In genomic region chr1:220113136-220113695, GRCh38 we compare ENCODE assay signal across 8 cellular contexts. TPM values are rescaled to one million over a fixed set of nuclear protein-coding genes. Genes with fewer than 3 reads are reported as not detected.
DNase-seq lines count a peak whose midpoint lies in the region; ATAC-seq, FAIRE-seq and TF ChIP-seq lines count a peak whose summit lies in the region.

No MANE protein-coding gene starts in this region.

- TF ChIP-seq CTCF in GM23338 (conservative IDR thresholded peaks at IDR 0.05; ENCODE audit: low read depth in 2 of 2), result peak; percentile 65 to 91
- TF ChIP-seq CTCF in PC-3 (conservative IDR thresholded peaks at IDR 0.05; ENCODE audit: low read depth, low read length), result peak; percentile 79
- TF ChIP-seq CTCF in pancreas (IDR thresholded peaks at IDR 0.05), result peak in 3 of 4 donors; percentile 14 to 37 (median 20)
- peak in 2 of 4 experiments; percentile 33 to 41 for TF ChIP-seq CTCF in gastroesophageal sphincter (IDR thresholded peaks at IDR 0.05)

- no peaks in the 10 kb centered on the region for H3K9me2 ChIP-seq in GM23338 (ENCODE audit: insufficient read depth)
- no peaks in the 10 kb centered on the region for H3K9me2 ChIP-seq in PC-3 (replicated peaks; ENCODE audit: low read length)

- H3K36me3 Mint-ChIP-seq in GM23338 (ENCODE audit: low read depth), result peaks cover 48% of the 10 kb centered on the region
- peaks cover 75% of the 10 kb centered on the region for H3K36me3 Mint-ChIP-seq in effector memory CD8-positive, alpha-beta T cell (ENCODE audit: insufficient read depth)

- no peak overlapping the region for H3K4me2 ChIP-seq in GM23338
- H3K4me2 ChIP-seq in PC-3 (ENCODE audit: low read length), result no peak overlapping the region

- peaks cover 18% of the 10 kb centered on the region; the same call in 1 of the 2 replicates for H3K36me3 ChIP-seq in GM23338 (ENCODE audit: insufficient read depth)
- peaks cover 51% of the 10 kb centered on the region for H3K36me3 ChIP-seq in PC-3 (ENCODE audit: low read depth, low read length)
- peaks cover 0 to 46% (median 5%) of the 10 kb centered on the region in 3 donors for H3K36me3 ChIP-seq in pancreas
- peaks cover 0 to 93% of the 10 kb centered on the region in 2 donors for H3K36me3 ChIP-seq in gastroesophageal sphincter

- H3K9me3 Mint-ChIP-seq in GM23338, result no peaks in the 10 kb centered on the region
- no peaks in the 10 kb centered on the region for H3K9me3 Mint-ChIP-seq in effector memory CD8-positive, alpha-beta T cell

- no peak overlapping the region for H3K9ac ChIP-seq in PC-3 (ENCODE audit: low read length)

- H3K79me2 ChIP-seq in GM23338 (replicated peaks; ENCODE audit: insufficient read depth) (no peaks in the 10 kb centered on the region), PC-3 (ENCODE audit: low read length) (no peaks in the 10 kb centered on the region)

- ATAC-seq in GM23338 (peak; percentile 27; the same call in 1 of the 3 replicates), PC-3 (peak; percentile 48; the same call in 1 of the 2 replicates), pancreas (peak in 3 of 4 donors; percentile 58 to 82 (median 80)), gastroesophageal sphincter (no peak)
- ATAC-seq in effector memory CD8-positive, alpha-beta T cell (replicated peaks), result peak; percentile 84

- H3F3A ChIP-seq in GM23338 (replicated peaks; ENCODE audit: low read depth) (no peaks in the 10 kb centered on the region), PC-3 (ENCODE audit: low read length, unreplicated experiment) (no peaks in the 10 kb centered on the region)

- no peak overlapping the region for H3K4me3 ChIP-seq in GM23338
- H3K4me3 ChIP-seq in PC-3 (ENCODE audit: low read length), result no peak overlapping the region
- H3K4me3 ChIP-seq in pancreas, result no peak overlapping the region
- H3K4me3 ChIP-seq in gastroesophageal sphincter, result no peak overlapping the region

- no peak for TF ChIP-seq POLR2A in gastroesophageal sphincter (IDR thresholded peaks at IDR 0.05)

- WGBS in pancreas, 2 donors, result 61 to 68% methylated on average over 5 of the region's 5 CpGs
- 74 to 75% methylated on average over 5 of the region's 5 CpGs for WGBS in gastroesophageal sphincter (ENCODE audit: low coverage in 1 of 2), 2 donors

- no peak overlapping the region for H3K27ac Mint-ChIP-seq in GM23338
- peak overlapping the region; percentile 22 to 50 for H3K27ac Mint-ChIP-seq in effector memory CD8-positive, alpha-beta T cell

- H2AFZ ChIP-seq in GM23338 (no peak overlapping the region), PC-3 (ENCODE audit: low read length) (no peak overlapping the region)

- H3K27ac ChIP-seq in GM23338 (ENCODE audit: low read depth) (no peak overlapping the region), PC-3 (ENCODE audit: low read length) (no peak overlapping the region), pancreas (no peak overlapping the region), gastroesophageal sphincter (no peak overlapping the region)

- no TSS peak for BruUV-seq in PC-3 (replicated peaks; lab: Mats Ljungman, UMichigan)

- CTCF ChIA-PET in PC-3 (lab: Charles Lee), result interaction anchor here (0.6 kb wide), 2 partner anchors 29 to 51 kb away, joined by 3 to 10 read pairs; no protein-coding TSS in a partner anchor

- POLR2A ChIA-PET in PC-3 (lab: Charles Lee; ENCODE audit: unreplicated experiment), result no interaction called here

- no peak overlapping the region for H3K4me3 Mint-ChIP-seq in GM23338
- H3K4me3 Mint-ChIP-seq in effector memory CD8-positive, alpha-beta T cell, result peak overlapping the region; percentile 46 to 59

- peak; percentile 37 for FAIRE-seq in pancreas (lab: Jason Lieb, UNC)

- H3K4me1 ChIP-seq in GM23338 (ENCODE audit: insufficient read depth) (no peaks in the 10 kb centered on the region), PC-3 (ENCODE audit: insufficient read depth, low read length) (no peaks in the 10 kb centered on the region), pancreas (no peaks in the 10 kb centered on the region), gastroesophageal sphincter (no peaks in the 10 kb centered on the region)

- TF ChIP-seq EP300 in gastroesophageal sphincter (IDR thresholded peaks at IDR 0.05), result no peak

- H4K20me1 ChIP-seq in GM23338 (replicated peaks; ENCODE audit: insufficient read depth) (no peaks in the 10 kb centered on the region), PC-3 (ENCODE audit: low read length) (no peaks in the 10 kb centered on the region)

- DNase-seq in SIG-M5 treated with dmso at 0.1 percent for 504 hours (lab: John Stamatoyannopoulos, UW; ENCODE audit: unreplicated experiment) (peak; percentile 42), SIG-M5 (lab: John Stamatoyannopoulos, UW) (no peak), GM23338 (ENCODE audit: low spot score) (peak; percentile 73), PC-3 (peak; percentile 64), pancreas (no peak), NCI-H2081 treated with DMSO at 0.1 percent for 48 hours (lab: John Stamatoyannopoulos, UW) (no peak)
- peak; percentile 33 to 36 (median 35) for DNase-seq in effector memory CD8-positive, alpha-beta T cell

- H3K4me1 Mint-ChIP-seq in GM23338, result no peaks in the 10 kb centered on the region
- H3K4me1 Mint-ChIP-seq in effector memory CD8-positive, alpha-beta T cell (ENCODE audit: low read depth in 2 of 2), result peaks cover 4 to 9% of the 10 kb centered on the region in 2 donors

- H3K27me3 ChIP-seq in GM23338 (ENCODE audit: insufficient read depth) (no peaks in the 10 kb centered on the region), PC-3 (ENCODE audit: low read length) (no peaks in the 10 kb centered on the region), pancreas (no peaks in the 10 kb centered on the region), gastroesophageal sphincter (no peaks in the 10 kb centered on the region)

- no peaks in the 10 kb centered on the region for H3K9me3 ChIP-seq in PC-3 (ENCODE audit: low read length)
- no peaks in the 10 kb centered on the region for H3K9me3 ChIP-seq in pancreas
- H3K9me3 ChIP-seq in gastroesophageal sphincter, result no peaks in the 10 kb centered on the region

- intact Hi-C loops in PC-3 (cut with micrococcal nuclease), result no loop called here
- intact Hi-C loops in pancreas (cut with DNase I), result no loop called here

- H3K27me3 Mint-ChIP-seq in GM23338 (ENCODE audit: insufficient read depth, low read depth, poor library complexity), result no peaks in the 10 kb centered on the region
- no peaks in the 10 kb centered on the region for H3K27me3 Mint-ChIP-seq in effector memory CD8-positive, alpha-beta T cell

TF ChIP-seq in GM23338, 12 proteins besides CTCF, POLR2A, EP300 and RAD21:
- no peak for TF ChIP-seq STAT1 (IDR thresholded peaks at IDR 0.05; ENCODE audit: unreplicated experiment)
- TF ChIP-seq ETS1 (IDR thresholded peaks at IDR 0.05), result no peak
TF ChIP-seq in GM23338: peak in this region for 0.

RNA-seq across cellular contexts. Expression of gene IARS2, which starts 19.3 kb away (rescaled TPM):
- total RNA-seq in GM23338 (2014; rRNA removed; shearing (Covaris generic)), result 74.4 and 75.6 TPM in 2 replicates
- polyA plus RNA-seq in GM23338 (2016; fragmentation: Nextera tagmentation; extraction: Ambion mirVana) (29.7 and 33.3 TPM in 2 replicates), pancreas (10 to 100 TPM in 1 of 2 donors, 1 to 10 TPM in 1; 7.6 to 17.6 TPM)
- total RNA-seq in PC-3 (2014; rRNA removed) (152 and 162 TPM in 2 replicates), pancreas (10 to 100 TPM; 19.6 to 30.5 (median 24.6) TPM), gastroesophageal sphincter (10 to 100 TPM; 48.9 to 89.7 (median 72.6) TPM)

RNA-seq across cellular contexts. Expression of gene BPNT1, which starts 23.6 kb away (rescaled TPM):
- total RNA-seq in GM23338 (2014; rRNA removed; shearing (Covaris generic)), result 16.9 and 17.2 TPM in 2 replicates
- polyA plus RNA-seq in GM23338 (2016; fragmentation: Nextera tagmentation; extraction: Ambion mirVana), result 8.9 and 9.6 TPM in 2 replicates
- 40.7 and 49.7 TPM in 2 replicates for total RNA-seq in PC-3 (2014; rRNA removed)
- total RNA-seq in pancreas, result 10 to 100 TPM in 1 of 6 donors, 1 to 10 TPM in 5; 4.2 to 11.5 (median 6.4) TPM
- polyA plus RNA-seq in pancreas, result 10 to 100 TPM in 1 of 2 donors, 1 to 10 TPM in 1; 4.6 to 12.4 TPM
- 10 to 100 TPM in 3 of 4 donors, 1 to 10 TPM in 1; 8.8 to 30.2 (median 12.8) TPM for total RNA-seq in gastroesophageal sphincter

Comparison
In these comparisons a context has a peak if more than half of its experiments do, and no peak if none do; other contexts are left out.
1. DNase-seq: peak in SIG-M5 treated with dmso at 0.1 percent for 504 hours (single experiment), GM23338 (single experiment), PC-3 (single experiment) and effector memory CD8-positive, alpha-beta T cell (3 of 3); none in SIG-M5 (single experiment), pancreas (0 of 6) and NCI-H2081 treated with DMSO at 0.1 percent for 48 hours (single experiment).